Comparison of ENCODE assay signal across 1 cellular context in the genomic region with DNA sequence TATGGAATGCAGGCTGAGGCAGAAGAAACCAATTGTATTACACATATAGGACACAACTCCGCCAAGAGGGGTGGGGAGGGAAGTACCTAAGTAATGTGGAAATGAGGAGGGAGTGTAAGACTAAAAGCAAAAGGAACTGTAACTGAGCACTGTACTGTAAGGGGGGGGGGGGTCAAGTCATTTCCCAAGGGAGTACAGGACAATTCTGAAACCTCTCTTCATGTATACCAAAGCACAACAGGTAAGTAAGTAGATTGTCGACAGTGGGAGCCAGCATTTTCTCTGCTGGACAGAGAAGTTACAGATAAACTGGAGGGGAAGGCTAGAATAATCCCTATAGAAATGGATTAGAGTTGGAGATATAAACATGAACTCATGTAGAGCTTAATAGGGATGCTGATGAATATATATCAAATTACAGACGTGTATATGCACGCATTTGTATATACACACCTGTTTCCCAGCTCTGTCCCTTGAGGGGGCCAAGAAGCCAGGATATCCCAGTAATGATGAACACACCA.
TF ChIP-seq lines count a peak whose summit lies in the region.

No MANE protein-coding gene starts in this region.

TF ChIP-seq in H1, 55 proteins besides CTCF, POLR2A, EP300 and RAD21:
- TF ChIP-seq BACH1 (IDR thresholded peaks at IDR 0.05; ENCODE audit: low read length) (no peak), SRF (IDR thresholded peaks at IDR 0.05; ENCODE audit: low read depth, low read length) (no peak), SIX5 (IDR thresholded peaks at IDR 0.05; ENCODE audit: low read depth, low read length) (no peak), RXRA (IDR thresholded peaks at IDR 0.05; ENCODE audit: insufficient read depth, low read depth, low read length) (no peak), ZNF274 (IDR thresholded peaks at IDR 0.05; ENCODE audit: borderline replicate concordance, extremely low read depth, low read length) (no peak), PHF8 (conservative IDR thresholded peaks at IDR 0.05; ENCODE audit: low read depth, low read length) (no peak), GTF2F1 (IDR thresholded peaks at IDR 0.05; ENCODE audit: borderline replicate concordance, low read depth, low read length) (no peak), TBP (IDR thresholded peaks at IDR 0.05; ENCODE audit: low read depth, low read length) (no peak), KDM5A (IDR thresholded peaks at IDR 0.05; ENCODE audit: low read length) (no peak), SIN3A (conservative IDR thresholded peaks at IDR 0.05 in 1 of 2, IDR thresholded peaks at IDR 0.05 in 1 of 2; ENCODE audit: low read depth in 1 of 2, low read length in 2 of 2) (no peak), HDAC2 (IDR thresholded peaks at IDR 0.05; ENCODE audit: borderline replicate concordance in 1 of 2, low read depth in 2 of 2, low read length in 2 of 2) (no peak), TAF1 (IDR thresholded peaks at IDR 0.05; ENCODE audit: low read depth, low read length) (no peak), NRF1 (IDR thresholded peaks at IDR 0.05; ENCODE audit: low read depth, low read length) (no peak)
- TF ChIP-seq, protein P1, sequence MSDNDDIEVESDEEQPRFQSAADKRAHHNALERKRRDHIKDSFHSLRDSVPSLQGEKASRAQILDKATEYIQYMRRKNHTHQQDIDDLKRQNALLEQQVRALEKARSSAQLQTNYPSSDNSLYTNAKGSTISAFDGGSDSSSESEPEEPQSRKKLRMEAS (IDR thresholded peaks at IDR 0.05) = no peak
